1 cellular context compared by ENCODE assay signal in genomic region chr7:18473119-18473518, GRCh38.
TF ChIP-seq lines count a peak whose summit lies in the region.

No MANE protein-coding gene starts in this region.

TF ChIP-seq in IMR-90, 13 proteins besides CTCF, POLR2A, EP300 and RAD21 (continued from another document):
- TF ChIP-seq RCOR1 (IDR thresholded peaks at IDR 0.05; ENCODE audit: insufficient replicate concordance, low read length) (no peak), NFE2L2 (IDR thresholded peaks at IDR 0.05; ENCODE audit: low read depth, low read length) (no peak), MXI1 (IDR thresholded peaks at IDR 0.05; ENCODE audit: borderline replicate concordance, low read depth, low read length) (no peak), RFX5 (IDR thresholded peaks at IDR 0.05; ENCODE audit: low read depth, low read length) (no peak), FOS (IDR thresholded peaks at IDR 0.05; ENCODE audit: low read depth, low read length) (no peak), CEBPB (IDR thresholded peaks at IDR 0.05; ENCODE audit: low read depth, low read length) (no peak), SMC3 (IDR thresholded peaks at IDR 0.05; ENCODE audit: low read depth, low read length) (no peak), MAZ (IDR thresholded peaks at IDR 0.05; ENCODE audit: borderline replicate concordance, low read depth, low read length) (no peak)
